In the genomic region with DNA sequence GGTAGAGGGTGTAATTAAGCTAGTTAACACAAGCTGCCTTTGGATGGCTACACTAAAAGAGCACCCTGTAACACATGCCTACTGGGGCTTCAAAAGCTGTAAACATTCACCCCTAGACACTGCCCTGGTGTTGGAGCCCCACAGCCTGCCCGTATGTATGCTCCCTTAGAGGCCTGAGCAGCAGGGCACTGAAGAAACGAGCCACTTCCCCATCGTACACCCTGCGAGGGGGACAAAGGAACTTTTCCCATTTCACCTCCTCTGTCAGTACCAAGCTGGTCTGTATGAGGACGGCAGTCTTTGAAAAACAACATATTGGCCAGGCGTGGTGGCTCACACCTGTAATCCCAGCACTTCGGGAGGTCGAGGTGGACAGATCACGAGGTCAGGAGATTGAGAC, we compare ENCODE assay signal across 19 cellular contexts.
DNase-seq lines count a peak whose midpoint lies in the region; ATAC-seq and TF ChIP-seq lines count a peak whose summit lies in the region.
"Had no signal": no experiment of that assay in that cellular context is flagged by ENCODE, and none has a peak within 500 bp of the region (broad histone marks: within the 10 kb centered on the region; RNA-seq: fewer than 3 reads in every experiment).

No MANE protein-coding gene starts in this region.

- no peak overlapping the region for H2AK9ac ChIP-seq in IMR-90 (replicated peaks; ENCODE audit: low read depth, low read length, poor library complexity)

- no peaks in the 10 kb centered on the region for H3K27me3 Mint-ChIP-seq in activated CD4-positive, alpha-beta T cell treated with anti-CD3 and anti-CD28 coated beads, Interleukin-2, amount 10 ng/mL, durations not matched to agents 7 days and 5 days

- H3K4me3 ChIP-seq in IMR-90 (ENCODE audit: insufficient read depth, low read depth, low read length) (no peak overlapping the region), left lung (no peak overlapping the region), smooth muscle cell (no peak overlapping the region)
- H3K4me3 ChIP-seq: coronary artery, tibial nerve had no signal

- H3K23ac ChIP-seq in IMR-90 (ENCODE audit: low read depth, low read length) = no peak overlapping the region

- H3K9ac ChIP-seq in IMR-90 (ENCODE audit: low read depth, low read length) (no peak overlapping the region), smooth muscle cell (ENCODE audit: low read depth) (no peak overlapping the region)

- dilution Hi-C loops in IMR-90 (cut with HindIII; ENCODE audit: low sequenced_read_pairs, unreplicated experiment) = no loop called here

- no peak overlapping the region for H3K4me3 Mint-ChIP-seq in activated CD4-positive, alpha-beta T cell treated with anti-CD3 and anti-CD28 coated beads, Interleukin-2, amount 10 ng/mL, durations not matched to agents 7 days and 5 days

- peaks cover 17% of the 10 kb centered on the region for H3K4me1 ChIP-seq in IMR-90 (ENCODE audit: control insufficient read depth, insufficient read depth, low read length)
- peaks cover 20 to 63% of the 10 kb centered on the region in 2 donors for H3K4me1 ChIP-seq in left lung
- no peaks in the 10 kb centered on the region for H3K4me1 ChIP-seq in smooth muscle cell (ENCODE audit: low read depth)

- peaks cover 74% of the 10 kb centered on the region for H3K4me1 Mint-ChIP-seq in activated CD4-positive, alpha-beta T cell treated with anti-CD3 and anti-CD28 coated beads, Interleukin-2, amount 10 ng/mL, durations not matched to agents 7 days and 5 days

- H4K5ac ChIP-seq in IMR-90 (ENCODE audit: low read depth, low read length) = no peak overlapping the region

- no peak overlapping the region for H4K8ac ChIP-seq in IMR-90 (ENCODE audit: low read depth in 2 of 2, low read length in 2 of 2)

- DNase-seq in activated CD4-positive, alpha-beta T cell treated with anti-CD3 and anti-CD28 coated beads, Interleukin-2, amount 10 ng/mL, durations not matched to agents 7 days and 5 days = no peak
- DNase-seq in activated CD4-positive, alpha-beta T cell treated with anti-CD3 and anti-CD28 coated beads, Interleukin-2, amount 50 U/mL, for 4 hours = no peak
- no peak for DNase-seq in IMR-90
- DNase-seq in left lung = no peak
- DNase-seq in smooth muscle cell (lab: John Stamatoyannopoulos, UW; ENCODE audit: unreplicated experiment) = no peak
- no peak for DNase-seq in NCI-H1105 treated with DMSO at 0.1 percent for 48 hours (lab: John Stamatoyannopoulos, UW)
- DNase-seq: amniotic stem cell; Karpas-422; left cardiac atrium; NCI-H2029; NCI-H226; NCI-H82; stimulated activated CD4-positive, alpha-beta T cell treated with anti-CD3 and anti-CD28 coated beads, Interleukin-2, amount 100 ng/mL, for 48 hours; stimulated activated naive CD4-positive, alpha-beta T cell treated with Interleukin-2 at 50 U/mL for 16 hours had no signal

- H3K4ac ChIP-seq in IMR-90 (ENCODE audit: low read depth, low read length) = no peak overlapping the region

- no peak overlapping the region for H3K18ac ChIP-seq in IMR-90 (ENCODE audit: low read depth, low read length)

- in situ Hi-C loops in IMR-90 (cut with MboI; ENCODE audit: low sequenced_read_pairs) = no loop called here

- TF ChIP-seq RAD21 in IMR-90 (IDR thresholded peaks at IDR 0.05; ENCODE audit: low read length) = no peak

- peak overlapping the region; percentile 39 for H3K27ac Mint-ChIP-seq in activated CD4-positive, alpha-beta T cell treated with anti-CD3 and anti-CD28 coated beads, Interleukin-2, amount 10 ng/mL, durations not matched to agents 7 days and 5 days

- ATAC-seq in IMR-90 (ENCODE audit: low read depth) (no peak), left lung (peak; percentile 13), HG02970 (IDR thresholded peaks at IDR 0.05; ENCODE audit: low FRiP score, unreplicated experiment) (no peak), HG03039 (IDR thresholded peaks at IDR 0.05; ENCODE audit: unreplicated experiment) (no peak)

- no peak overlapping the region for H3K4me2 ChIP-seq in IMR-90 (ENCODE audit: low read depth, low read length)
- no peak overlapping the region for H3K4me2 ChIP-seq in smooth muscle cell

- CTCF ChIA-PET in activated CD4-positive, alpha-beta T cell treated with anti-CD3 and anti-CD28 coated beads, Interleukin-2, amount 10 ng/mL, durations not matched to agents 7 days and 5 days (lab: Charles Lee) = interaction anchor here (1.0 to 3.2 kb wide), 5 partner anchors 11 to 128 kb away, joined by 3 to 12 read pairs (median 4); a partner anchor contains a TSS
- CTCF ChIA-PET in IMR-90 (lab: Yijun Ruan, JAX) = interaction anchor here (1.0 kb wide), 1 partner anchor 77 kb away, joined by 3 read pairs; a partner anchor contains a TSS

- H3K27ac ChIP-seq in IMR-90 (ENCODE audit: insufficient read depth, low read length) (no peak overlapping the region), left lung (peak overlapping the region in 1 of 2 donors; percentile 75), smooth muscle cell (ENCODE audit: low read depth) (peak overlapping the region; percentile 62)
- H3K27ac ChIP-seq: 22Rv1 had no signal

- peaks cover 17% of the 10 kb centered on the region for H3K9me3 Mint-ChIP-seq in activated CD4-positive, alpha-beta T cell treated with anti-CD3 and anti-CD28 coated beads, Interleukin-2, amount 10 ng/mL, durations not matched to agents 7 days and 5 days

- H3K9me3 ChIP-seq in IMR-90 (ENCODE audit: control insufficient read depth, insufficient read depth, low read length) = no peaks in the 10 kb centered on the region
- no peaks in the 10 kb centered on the region for H3K9me3 ChIP-seq in left lung
- no peaks in the 10 kb centered on the region for H3K9me3 ChIP-seq in smooth muscle cell (replicated peaks; ENCODE audit: low read depth)
- H3K9me3 ChIP-seq: tibial nerve had no signal

- no TSS peak for BruUV-seq in IMR-90 (replicated peaks; lab: Mats Ljungman, UMichigan)

- no peak overlapping the region for H3K14ac ChIP-seq in IMR-90 (replicated peaks; ENCODE audit: low read depth, low read length)

- H4K20me1 ChIP-seq in IMR-90 (ENCODE audit: insufficient read depth, low read length) (no peaks in the 10 kb centered on the region; the same call in 1 of the 2 replicates), smooth muscle cell (ENCODE audit: low read depth) (no peaks in the 10 kb centered on the region)

- H3K36me3 Mint-ChIP-seq in activated CD4-positive, alpha-beta T cell treated with anti-CD3 and anti-CD28 coated beads, Interleukin-2, amount 10 ng/mL, durations not matched to agents 7 days and 5 days (ENCODE audit: low read depth) = peaks cover 50% of the 10 kb centered on the region

- peaks cover 3% of the 10 kb centered on the region for H3K9me1 ChIP-seq in IMR-90 (ENCODE audit: insufficient read depth, low read length)

- no peak overlapping the region; the same call in 1 of the 2 replicates for H2AK5ac ChIP-seq in IMR-90 (ENCODE audit: low read depth, low read length)

- H2AFZ ChIP-seq in IMR-90 (replicated peaks; ENCODE audit: low read length, poor library complexity) (no peak overlapping the region), smooth muscle cell (ENCODE audit: low read depth) (no peak overlapping the region)

- H3K36me3 ChIP-seq in IMR-90 (ENCODE audit: control insufficient read depth, insufficient read depth, low read length) = peaks cover 5% of the 10 kb centered on the region; the same call in 1 of the 2 replicates
- peaks cover 0 to 6% of the 10 kb centered on the region in 2 donors for H3K36me3 ChIP-seq in left lung
- no peaks in the 10 kb centered on the region for H3K36me3 ChIP-seq in smooth muscle cell (ENCODE audit: low read depth)

- no peak overlapping the region for H2BK120ac ChIP-seq in IMR-90 (ENCODE audit: low read depth, low read length)

- H3K27me3 ChIP-seq in IMR-90 (ENCODE audit: control insufficient read depth, insufficient read depth, low read length) = no peaks in the 10 kb centered on the region
- no peaks in the 10 kb centered on the region for H3K27me3 ChIP-seq in left lung
- H3K27me3 ChIP-seq in smooth muscle cell (ENCODE audit: low read depth) = no peaks in the 10 kb centered on the region
- H3K27me3 ChIP-seq: tibial nerve had no signal

- WGBS in IMR-90 (ENCODE audit: extremely low coverage in 2 of 2, insufficient read length in 1 of 2), 2 experiments = 80% methylated on average over 3 of the region's 9 CpGs; no CpG with 5 or more reads in 1 of the 2 experiments
- 97% methylated on average over 9 of the region's 9 CpGs for WGBS in smooth muscle cell (ENCODE audit: low lambda C conversion rate)

- peaks cover 74% of the 10 kb centered on the region for H3K79me2 ChIP-seq in smooth muscle cell (ENCODE audit: low read depth)

- peaks cover 13% of the 10 kb centered on the region for H3F3A ChIP-seq in smooth muscle cell (ENCODE audit: low read depth)

- POLR2A ChIA-PET in activated CD4-positive, alpha-beta T cell treated with anti-CD3 and anti-CD28 coated beads, Interleukin-2, amount 10 ng/mL, durations not matched to agents 7 days and 5 days (lab: Charles Lee) = no interaction called here
- POLR2A ChIA-PET in IMR-90 (lab: Charles Lee; ENCODE audit: unreplicated experiment) = no interaction called here

- TF ChIP-seq CTCF in IMR-90 (conservative IDR thresholded peaks at IDR 0.05; ENCODE audit: low read depth, low read length) (no peak), left lung (IDR thresholded peaks at IDR 0.05) (no peak), smooth muscle cell (IDR thresholded peaks at IDR 0.05; ENCODE audit: borderline replicate concordance, insufficient read depth, poor library complexity, severe bottlenecking) (no peak)

- no peak overlapping the region for H2BK15ac ChIP-seq in IMR-90 (ENCODE audit: low read depth, low read length)

- TF ChIP-seq POLR2A in IMR-90 (IDR thresholded peaks at IDR 0.05; ENCODE audit: low read depth, low read length) = no peak

- H3K79me1 ChIP-seq in IMR-90 (ENCODE audit: low read depth in 1 of 2, low read length in 2 of 2) = peaks cover 32 to 69% of the 10 kb centered on the region in 2 experiments

- H2BK20ac ChIP-seq in IMR-90 (ENCODE audit: low read depth, low read length) = no peak overlapping the region

- 0 out of 2 replicates have a peak overlapping the region, but pooled peaks have one; percentile 4 for H4K91ac ChIP-seq in IMR-90 (ENCODE audit: insufficient read depth, low read depth, low read length)

- no peak overlapping the region for H3K56ac ChIP-seq in IMR-90 (ENCODE audit: extremely low read depth, insufficient read depth, low read length)

- intact Hi-C loops in IMR-90 (cut with micrococcal nuclease) = no loop called here
- intact Hi-C loops in left lung (cut with DNase I) = no loop called here

- H2BK5ac ChIP-seq in IMR-90 (ENCODE audit: low read depth, low read length, poor library complexity, severe bottlenecking) = no peak overlapping the region

TF ChIP-seq in IMR-90, 13 proteins besides CTCF, POLR2A, EP300 and RAD21 (continues in another document):
- no peak for TF ChIP-seq NFE2L2 (IDR thresholded peaks at IDR 0.05; ENCODE audit: low read depth, low read length)
- TF ChIP-seq RCOR1 (IDR thresholded peaks at IDR 0.05; ENCODE audit: insufficient replicate concordance, low read length) = no peak
- no peak for TF ChIP-seq MXI1 (IDR thresholded peaks at IDR 0.05; ENCODE audit: borderline replicate concordance, low read depth, low read length)
- no peak for TF ChIP-seq SMC3 (IDR thresholded peaks at IDR 0.05; ENCODE audit: low read depth, low read length)
- TF ChIP-seq RFX5 (IDR thresholded peaks at IDR 0.05; ENCODE audit: low read depth, low read length) = no peak
- no peak for TF ChIP-seq FOS (IDR thresholded peaks at IDR 0.05; ENCODE audit: low read depth, low read length)
- no peak for TF ChIP-seq MAZ (IDR thresholded peaks at IDR 0.05; ENCODE audit: borderline replicate concordance, low read depth, low read length)
